In genomic region chr4:142218726-142219125, GRCh38 we compare ENCODE assay signal across 11 cellular contexts.
"Had no signal": no experiment of that assay in that cellular context is flagged by ENCODE, and none has a peak within 500 bp of the region (broad histone marks: within the 10 kb centered on the region; RNA-seq: fewer than 3 reads in every experiment).

No MANE protein-coding gene starts in this region.

- H3K9me3 ChIP-seq: HAP-1 had no signal

- H3K4me1 ChIP-seq: HAP-1 had no signal

- H3K27ac ChIP-seq: GM23248 had no signal

- H3K4me3 ChIP-seq: GM23248, GM23338, HAP-1 had no signal

- FAIRE-seq: H1, H54 had no signal

- DNase-seq: GM23248, GOT3, H7, H9, HCEC 1CT, HFFc6 had no signal

- H3K36me3 ChIP-seq: HAP-1 had no signal

- ATAC-seq: GM23338, HCT116 had no signal
